Comparison of ENCODE assay signal across 28 cellular contexts in the genomic region with DNA sequence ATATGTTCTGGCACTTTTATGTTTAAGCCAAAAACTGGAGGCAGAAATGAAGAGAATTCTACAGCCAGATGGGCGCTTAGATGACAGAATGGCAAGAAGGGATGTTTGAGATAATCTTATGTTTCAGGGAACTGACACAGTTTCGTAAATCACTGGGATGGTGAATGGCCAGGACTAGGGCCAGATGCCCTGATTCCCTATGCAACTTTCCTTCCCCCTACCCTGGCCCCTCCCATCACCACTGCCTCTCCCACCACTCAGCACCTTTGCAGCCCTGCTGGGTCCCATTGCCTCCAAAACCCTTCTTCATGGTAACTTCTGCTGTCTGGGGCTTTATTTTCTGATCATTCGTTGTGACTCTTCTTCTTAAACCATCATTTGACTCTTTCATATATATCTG.
A peak's percentile ranks its signal among the peaks of the same experiment; 100 is the strongest.
DNase-seq lines count a peak whose midpoint lies in the region; FAIRE-seq and TF ChIP-seq lines count a peak whose summit lies in the region.
"Had no signal": no experiment of that assay in that cellular context is flagged by ENCODE, and none has a peak within 500 bp of the region (broad histone marks: within the 10 kb centered on the region; RNA-seq: fewer than 3 reads in every experiment).

No MANE protein-coding gene starts in this region.

- no peak overlapping the region for H2AK5ac ChIP-seq in H1 (ENCODE audit: low read depth, low read length)

- no peak overlapping the region for H3K9ac ChIP-seq in H1 (replicated peaks in 1 of 4; ENCODE audit: extremely low read depth in 1 of 4, low read depth in 3 of 4, low read length in 3 of 4)
- H3K9ac ChIP-seq: BLaER1, KMS-11 had no signal

- H4K20me1 ChIP-seq in H1 (replicated peaks in 1 of 2; ENCODE audit: control insufficient read depth in 1 of 2, insufficient read depth in 2 of 2, low read length in 2 of 2), result no peaks in the 10 kb centered on the region
- H4K20me1 ChIP-seq: BLaER1 had no signal

- H3K36me3 Mint-ChIP-seq in nephron (ENCODE audit: low read depth), result peaks cover 5% of the 10 kb centered on the region
- H3K36me3 Mint-ChIP-seq: naive B cell had no signal

- H3K27ac ChIP-seq in H1 (ENCODE audit: low read depth, low read length), result no peak overlapping the region
- H3K27ac ChIP-seq: BLaER1, coronary artery, KMS-11, SJCRH30, thoracic aorta had no signal

- H2BK20ac ChIP-seq in H1 (ENCODE audit: low read length), result no peak overlapping the region

- no peak for TF ChIP-seq EP300 in H1 (IDR thresholded peaks at IDR 0.05; ENCODE audit: borderline replicate concordance in 1 of 2, low read depth in 2 of 2, low read length in 2 of 2)

- TF ChIP-seq RAD21 in H1 (IDR thresholded peaks at IDR 0.05 in 1 of 2, conservative IDR thresholded peaks at IDR 0.05 in 1 of 2; ENCODE audit: low read depth in 2 of 2, low read length in 2 of 2), result no peak

- peak overlapping the region in 2 of 3 experiments; percentile 55 to 68 for H3K27ac Mint-ChIP-seq in nephron
- H3K27ac Mint-ChIP-seq: activated CD4-positive, alpha-beta T cell treated with anti-CD3 and anti-CD28 coated beads for 36 hours; activated T-cell treated with anti-CD3 and anti-CD28 coated beads, Interleukin-2, amount 50 U/mL, for 24 hours; naive B cell had no signal

- no peak for TF ChIP-seq CTCF in H1 (IDR thresholded peaks at IDR 0.05; ENCODE audit: control extremely low read depth in 1 of 3, insufficient read depth in 1 of 3, low read depth in 1 of 3, low read length in 3 of 3)
- no peak for TF ChIP-seq CTCF in nephron (IDR thresholded peaks at IDR 0.05; ENCODE audit: unreplicated experiment in 3 of 3)

- H3K27me3 ChIP-seq in H1 (replicated peaks in 1 of 4; ENCODE audit: control insufficient read depth in 3 of 4, extremely low read depth in 1 of 4, insufficient read depth in 3 of 4, low read length in 3 of 4), result no peaks in the 10 kb centered on the region
- H3K27me3 ChIP-seq: BLaER1, heart left ventricle, SJCRH30 had no signal

- no peaks in the 10 kb centered on the region for H3K36me3 ChIP-seq in H1 (ENCODE audit: control insufficient read depth in 2 of 4, insufficient read depth in 4 of 4, low read length in 3 of 4)
- H3K36me3 ChIP-seq: BLaER1, HAP-1, heart left ventricle, left ventricle myocardium inferior, thoracic aorta had no signal

- no peak overlapping the region for H4K8ac ChIP-seq in H1 (ENCODE audit: extremely low read depth, insufficient read depth, low read length)

- DNase-seq in ELF-1 (ENCODE audit: low read depth, low spot score), result peak; percentile 51
- DNase-seq in NCI-H524 (lab: John Stamatoyannopoulos, UW), result peak; percentile 59 to 83
- DNase-seq in H1 (ENCODE audit: low read depth in 1 of 2, low spot score in 2 of 2), result no peak
- no peak for DNase-seq in 8988T
- no peak for DNase-seq in SW 1271 (lab: John Stamatoyannopoulos, UW)
- no peak for DNase-seq in dedifferentiated amniotic fluid mesenchymal stem cell (ENCODE audit: extremely low spot score)
- DNase-seq: activated CD4-positive, alpha-beta T cell treated with anti-CD3 and anti-CD28 coated beads for 36 hours; activated gamma-delta T cell; activated T-cell treated with anti-CD3 and anti-CD28 coated beads, Interleukin-2, amount 50 U/mL, for 24 hours; DMS79; foreskin fibroblast; heart left ventricle; left ventricle myocardium inferior; naive B cell; NCI-H1436; NCI-H2107; NCI-H510A treated with DMSO at 0.1 percent for 48 hours; SJCRH30; stimulated activated naive CD8-positive, alpha-beta T cell treated with anti-CD3 and anti-CD28 coated beads, Interleukin-15, Interleukin-2, amounts not matched to agents 100 U/mL and 50 U/mL, for 24 hours had no signal

- TF ChIP-seq POLR2A in H1 (IDR thresholded peaks at IDR 0.05; ENCODE audit: control extremely low read depth in 1 of 2, low read depth in 2 of 2, low read length in 2 of 2), result no peak

- CTCF ChIA-PET in H1 (lab: Charles Lee; ENCODE audit: partially characterized antibody), result interaction anchor here (2.3 kb wide), 1 partner anchor 13 kb away, joined by 18 read pairs; no protein-coding TSS in a partner anchor

- H3K56ac ChIP-seq in H1 (replicated peaks; ENCODE audit: insufficient read length, low read depth, low read length), result no peak overlapping the region

- peaks cover 0 to 16% (median 7%) of the 10 kb centered on the region in 4 experiments; a peak in 4 of 7 replicates for H3K4me1 ChIP-seq in H1 (replicated peaks in 1 of 4; ENCODE audit: control insufficient read depth in 3 of 4, insufficient read depth in 4 of 4, low read length in 3 of 4)
- H3K4me1 ChIP-seq: BLaER1 had no signal

- POLR2A ChIA-PET in H1 (lab: Charles Lee; ENCODE audit: partially characterized antibody), result no interaction called here

- H2BK15ac ChIP-seq in H1 (ENCODE audit: low read length), result no peak overlapping the region

- no peak overlapping the region for H4K5ac ChIP-seq in H1 (ENCODE audit: insufficient read length, low read depth, low read length)

- H3K4me2 ChIP-seq in H1 (ENCODE audit: insufficient read depth in 1 of 2, low read depth in 2 of 2, low read length in 2 of 2), result no peak overlapping the region
- H3K4me2 ChIP-seq: BLaER1, KMS-11 had no signal

- FAIRE-seq in H1 (lab: Jason Lieb, UNC), result peak; percentile 81
- FAIRE-seq: astrocyte, HTR-8/SVneo, TTC549 had no signal

- no peaks in the 10 kb centered on the region for H3K27me3 Mint-ChIP-seq in nephron (ENCODE audit: low read depth)

- H3K9me3 Mint-ChIP-seq in nephron, result no peaks in the 10 kb centered on the region
- H3K9me3 Mint-ChIP-seq: activated T-cell treated with anti-CD3 and anti-CD28 coated beads, Interleukin-2, amount 50 U/mL, for 24 hours; naive B cell had no signal

- peaks cover 46% of the 10 kb centered on the region for H3K4me1 Mint-ChIP-seq in nephron
- H3K4me1 Mint-ChIP-seq: activated CD4-positive, alpha-beta T cell treated with anti-CD3 and anti-CD28 coated beads for 36 hours; naive B cell had no signal

- H3K79me1 ChIP-seq in H1 (ENCODE audit: low read depth, low read length), result no peaks in the 10 kb centered on the region

- H2AFZ ChIP-seq in H1 (ENCODE audit: low read length), result no peak overlapping the region

- no peaks in the 10 kb centered on the region for H3K23me2 ChIP-seq in H1 (ENCODE audit: low read depth, low read length)

- 67% methylated on average over 3 of the region's 3 CpGs; no CpG with 5 or more reads in 1 of the 2 experiments for WGBS in H1 (ENCODE audit: extremely low coverage in 1 of 2, insufficient coverage in 1 of 2, insufficient read length in 1 of 2, insufficient replicate concordance in 2 of 2, low coverage in 1 of 2, low lambda C conversion rate in 2 of 2, missing lambda C conversion rate in 1 of 2), 2 experiments

- no peak overlapping the region for H2BK12ac ChIP-seq in H1 (ENCODE audit: low read depth, low read length)

- no peak overlapping the region for H3K18ac ChIP-seq in H1 (ENCODE audit: extremely low read depth, low read length)

- no peak overlapping the region for H3K4ac ChIP-seq in H1 (replicated peaks; ENCODE audit: insufficient read length, low read depth, low read length)

- H4K91ac ChIP-seq in H1 (replicated peaks; ENCODE audit: insufficient read length, low read length), result no peak overlapping the region

- no peak overlapping the region for H2BK5ac ChIP-seq in H1 (ENCODE audit: low read depth, low read length)

- H3K79me2 ChIP-seq in H1 (ENCODE audit: control insufficient read depth in 1 of 2, insufficient read depth in 2 of 2, low read length in 2 of 2), result peaks cover 0 to 4% of the 10 kb centered on the region in 2 experiments; a peak in 2 of 4 replicates

- H3K23ac ChIP-seq in H1 (ENCODE audit: insufficient read length), result no peak overlapping the region

- no peak overlapping the region for H3K14ac ChIP-seq in H1 (ENCODE audit: insufficient read length)

- no peak overlapping the region for H3K4me3 Mint-ChIP-seq in nephron
- H3K4me3 Mint-ChIP-seq: activated CD4-positive, alpha-beta T cell treated with anti-CD3 and anti-CD28 coated beads for 36 hours; activated T-cell treated with anti-CD3 and anti-CD28 coated beads, Interleukin-2, amount 50 U/mL, for 24 hours; naive B cell had no signal

- no peaks in the 10 kb centered on the region for H3K9me3 ChIP-seq in H1 (ENCODE audit: insufficient read depth in 2 of 2, low read depth in 1 of 2, low read length in 1 of 2)
- H3K9me3 ChIP-seq: BLaER1, HAP-1, heart left ventricle, left ventricle myocardium inferior, SJCRH30, thoracic aorta had no signal

- no peak overlapping the region for H3K4me3 ChIP-seq in H1 (ENCODE audit: extremely low read depth in 1 of 4, insufficient read depth in 2 of 4, low read depth in 3 of 4, low read length in 4 of 4)
- H3K4me3 ChIP-seq: BLaER1, coronary artery, HAP-1, heart left ventricle, left ventricle myocardium inferior, SJCRH30, thoracic aorta had no signal

- no peak overlapping the region for H2BK120ac ChIP-seq in H1 (replicated peaks; ENCODE audit: low read depth, low read length)

TF ChIP-seq in H1, 55 proteins besides CTCF, POLR2A, EP300 and RAD21:
- TF ChIP-seq GABPA (IDR thresholded peaks at IDR 0.05; ENCODE audit: borderline replicate concordance, insufficient read depth, low read length) (no peak), MAFK (IDR thresholded peaks at IDR 0.05; ENCODE audit: low read depth, low read length) (peak; percentile 16; the same call in 1 of the 2 replicates)

Comparison
In these comparisons a context has a peak if more than half of its experiments do, and no peak if none do; other contexts are left out.
1. DNase-seq: peak in ELF-1 (single experiment) and NCI-H524 (2 of 2); none in H1 (0 of 2), 8988T (single experiment), SW 1271 (0 of 2) and dedifferentiated amniotic fluid mesenchymal stem cell (single experiment).